18 cellular contexts compared by ENCODE assay signal in genomic region chr13:112143046-112143752, GRCh38.
"Had no signal": no experiment of that assay in that cellular context is flagged by ENCODE, and none has a peak within 500 bp of the region (broad histone marks: within the 10 kb centered on the region; RNA-seq: fewer than 3 reads in every experiment).

No MANE protein-coding gene starts in this region.

- H3K4me1 ChIP-seq: right atrium auricular region, sigmoid colon, testis, tibial nerve had no signal

- H3K9me3 Mint-ChIP-seq: mesothelial cell of epicardium; stimulated activated naive CD8-positive, alpha-beta T cell treated with anti-CD3 and anti-CD28 coated beads, Interleukin-15, Interleukin-2, amounts not matched to agents 100 ng/mL and 50 ng/mL, for 24 hours had no signal

- H3K9me3 ChIP-seq: neutrophil, ovary, right atrium auricular region, sigmoid colon, testis, tibial nerve had no signal

- H3K36me3 Mint-ChIP-seq: mesothelial cell of epicardium had no signal

- H3K27ac ChIP-seq: dorsolateral prefrontal cortex, hepatocyte, neutrophil, ovary, right atrium auricular region, sigmoid colon, skin epidermis, testis, tibial nerve had no signal

- H3K36me3 ChIP-seq: neutrophil, ovary, right atrium auricular region, sigmoid colon, tibial nerve had no signal

- H3K27ac Mint-ChIP-seq: mesothelial cell of epicardium; nephron progenitor cell; stimulated activated naive CD8-positive, alpha-beta T cell treated with anti-CD3 and anti-CD28 coated beads, Interleukin-15, Interleukin-2, amounts not matched to agents 100 ng/mL and 50 ng/mL, for 24 hours had no signal

- H3K27me3 ChIP-seq: neutrophil, ovary, right atrium auricular region, testis, tibial nerve had no signal

- DNase-seq: central memory CD4-positive, alpha-beta T cell; cortex of kidney; effector CD8-positive, alpha-beta T cell; foreskin melanocyte; left colon; nephron progenitor cell; ovary; sigmoid colon; stimulated activated CD4-positive, alpha-beta T cell treated with anti-CD3 and anti-CD28 coated beads, Interleukin-2, amount 100 ng/mL, for 24 hours; testis had no signal

- H3K4me3 Mint-ChIP-seq: mesothelial cell of epicardium; nephron progenitor cell; stimulated activated naive CD8-positive, alpha-beta T cell treated with anti-CD3 and anti-CD28 coated beads, Interleukin-15, Interleukin-2, amounts not matched to agents 100 ng/mL and 50 ng/mL, for 24 hours had no signal

- ATAC-seq: left colon had no signal

- H3K4me3 ChIP-seq: dorsolateral prefrontal cortex, hepatocyte, ovary, right atrium auricular region, sigmoid colon, skin epidermis, testis, tibial nerve had no signal

- H3K4me1 Mint-ChIP-seq: mesothelial cell of epicardium had no signal
